In genomic region chr13:106688940-106689339, GRCh38 we compare ENCODE assay signal across 25 cellular contexts.
DNase-seq lines count a peak whose midpoint lies in the region; ATAC-seq, FAIRE-seq and TF ChIP-seq lines count a peak whose summit lies in the region.
"Had no signal": no experiment of that assay in that cellular context is flagged by ENCODE, and none has a peak within 500 bp of the region (broad histone marks: within the 10 kb centered on the region; RNA-seq: fewer than 3 reads in every experiment).

No MANE protein-coding gene starts in this region.

- intact Hi-C loops in HepG2 (cut with micrococcal nuclease; ENCODE audit: unreplicated experiment) = no loop called here
- intact Hi-C loops in right lobe of liver (cut with DNase I) = no loop called here
- intact Hi-C loops in K562 (cut with micrococcal nuclease) = no loop called here

- in situ Hi-C loops in HepG2 (cut with HindIII; ENCODE audit: extremely low pct_ligation_motif_present, low pct_unique_long_range_greater_than_20kb) (no loop called here), K562 (cut with MboI) (no loop called here)

- H3K79me2 ChIP-seq in HepG2 (ENCODE audit: insufficient read depth, low read length) (no peaks in the 10 kb centered on the region), K562 (ENCODE audit: control insufficient read depth, insufficient read depth, low read length) (no peaks in the 10 kb centered on the region)

- no TSS peak for BruUV-seq in HepG2 (replicated peaks; lab: Mats Ljungman, UMichigan)
- BruUV-seq in K562 (replicated peaks; lab: Mats Ljungman, UMichigan) = no TSS peak

- H2AFZ ChIP-seq in HepG2 (ENCODE audit: low read length) = no peak overlapping the region
- no peak overlapping the region for H2AFZ ChIP-seq in K562 (ENCODE audit: low read depth, low read length)

- 0 out of 2 replicates have a peak, but pooled peaks cover 2% of the 10 kb centered on the region for H3K4me1 ChIP-seq in HepG2 (ENCODE audit: insufficient read depth, low read length)
- no peaks in the 10 kb centered on the region for H3K4me1 ChIP-seq in right lobe of liver
- peaks cover 34 to 49% (median 46%) of the 10 kb centered on the region in 10 experiments for H3K4me1 ChIP-seq in BLaER1 treated with 17β-estradiol and CSF1 and Interleukin-3, amounts not matched to agents 10 nM and 100 nM
- H3K4me1 ChIP-seq in K562 (replicated peaks in 1 of 2; ENCODE audit: control insufficient read depth in 2 of 2, insufficient read depth in 2 of 2, low read length in 2 of 2) = no peaks in the 10 kb centered on the region
- H3K4me1 ChIP-seq: BE2C had no signal

- POLR2A ChIA-PET in HepG2 (lab: Yijun Ruan, JAX) = no interaction called here
- POLR2A ChIA-PET in K562 (lab: Yijun Ruan, JAX) = interaction anchor here (0.8 kb wide), 1 partner anchor 95 kb away, joined by 5 read pairs; no protein-coding TSS in a partner anchor

- no peaks in the 10 kb centered on the region for H3K9me3 ChIP-seq in HepG2 (ENCODE audit: low read length)
- no peaks in the 10 kb centered on the region for H3K9me3 ChIP-seq in right lobe of liver
- peaks cover 7 to 42% (median 32%) of the 10 kb centered on the region in 11 experiments; a peak in 21 of 22 replicates for H3K9me3 ChIP-seq in BLaER1 treated with 17β-estradiol and CSF1 and Interleukin-3, amounts not matched to agents 10 nM and 100 nM (replicated peaks in 1 of 11)
- H3K9me3 ChIP-seq in K562 (replicated peaks; ENCODE audit: control insufficient read depth, insufficient read depth, low read depth, low read length) = no peaks in the 10 kb centered on the region
- H3K9me3 ChIP-seq: BE2C had no signal

- ATAC-seq in HepG2 (no peak), right lobe of liver (no peak), K562 (no peak), GM21526 (IDR thresholded peaks at IDR 0.05; ENCODE audit: low FRiP score, unreplicated experiment) (no peak)
- ATAC-seq: GM12878 had no signal

- TF ChIP-seq EP300 in HepG2 (IDR thresholded peaks at IDR 0.05; ENCODE audit: low read depth in 2 of 2, low read length in 2 of 2) (no peak), HepG2 (CRISPR knock-in tag; IDR thresholded peaks at IDR 0.05; ENCODE audit: borderline replicate concordance) (no peak), K562 (IDR thresholded peaks at IDR 0.05; ENCODE audit: low read length) (no peak)

- H3K9ac ChIP-seq in HepG2 (ENCODE audit: insufficient read depth, low read depth, low read length) (no peak overlapping the region), K562 (ENCODE audit: insufficient read depth in 1 of 2, low read depth in 2 of 2, low read length in 2 of 2) (no peak overlapping the region)
- no peak overlapping the region for H3K9ac ChIP-seq in BLaER1 treated with 17β-estradiol and CSF1 and Interleukin-3, amounts not matched to agents 10 nM and 100 nM

- H3K27me3 ChIP-seq in HepG2 (ENCODE audit: control insufficient read depth in 1 of 2, insufficient read depth in 2 of 2, low read length in 2 of 2) (no peaks in the 10 kb centered on the region), right lobe of liver (no peaks in the 10 kb centered on the region), K562 (ENCODE audit: control insufficient read depth in 2 of 2, insufficient read depth in 2 of 2, low read length in 2 of 2) (no peaks in the 10 kb centered on the region)
- H3K27me3 ChIP-seq in BLaER1 treated with 17β-estradiol and CSF1 and Interleukin-3, amounts not matched to agents 10 nM and 100 nM = no peaks in the 10 kb centered on the region

- no peak for TF ChIP-seq RAD21 in HepG2 (CRISPR knock-in tag; IDR thresholded peaks at IDR 0.05)
- TF ChIP-seq RAD21 in K562 (CRISPR knock-in tag; conservative IDR thresholded peaks at IDR 0.05 in 1 of 2, IDR thresholded peaks at IDR 0.05 in 1 of 2) = no peak

- WGBS in HepG2 (ENCODE audit: low lambda C conversion rate) = 3% methylated on average over 1 of the region's 1 CpG
- WGBS in right lobe of liver (ENCODE audit: insufficient coverage, low coverage, low lambda C conversion rate, missing lambda C conversion rate) = 39% methylated on average over 1 of the region's 1 CpG
- no CpG with 5 or more reads among the region's 1 CpG for WGBS in K562 (ENCODE audit: insufficient coverage, low coverage, missing lambda C conversion rate)

- DNase-seq in HepG2 (ENCODE audit: low spot score) (no peak), right lobe of liver (no peak), K562 (ENCODE audit: extremely low read depth in 1 of 4, low spot score in 3 of 4) (no peak), GM19239 (ENCODE audit: insufficient read length, low spot score) (no peak), globus pallidus (ENCODE audit: low spot score) (no peak)
- DNase-seq: ACHN; BE2C; C1 segment of cervical spinal cord; CD4-positive, alpha-beta memory T cell; CD4-positive, CD25-positive, alpha-beta regulatory T cell; CD8-positive, alpha-beta memory T cell; COR-L47; DMS 273 treated with DMSO at 0.1 percent for 48 hours; DMS153; DMS53; DMS79; DND-41; EL; GDM1 had no signal

- no peak overlapping the region for H3K4me2 ChIP-seq in HepG2 (ENCODE audit: low read depth, low read length)
- peak overlapping the region in 6 of 11 experiments; percentile 39 to 87 (median 64); a peak in 7 of 22 replicates for H3K4me2 ChIP-seq in BLaER1 treated with 17β-estradiol and CSF1 and Interleukin-3, amounts not matched to agents 10 nM and 100 nM
- H3K4me2 ChIP-seq in K562 (ENCODE audit: insufficient read depth, low read length) = no peak overlapping the region

- TF ChIP-seq CTCF in HepG2 (CRISPR knock-in tag; IDR thresholded peaks at IDR 0.05) (no peak), right lobe of liver (IDR thresholded peaks at IDR 0.05) (no peak), K562 (IDR thresholded peaks at IDR 0.05 in 2 of 3, conservative IDR thresholded peaks at IDR 0.05 in 1 of 3; ENCODE audit: insufficient read depth in 2 of 3, low read depth in 1 of 3, low read length in 3 of 3) (no peak)

- no peak overlapping the region for H3K4me3 ChIP-seq in HepG2 (replicated peaks in 1 of 3; ENCODE audit: insufficient read depth in 1 of 3, low read depth in 2 of 3, low read length in 3 of 3)
- no peak overlapping the region for H3K4me3 ChIP-seq in right lobe of liver
- H3K4me3 ChIP-seq in BLaER1 treated with 17β-estradiol and CSF1 and Interleukin-3, amounts not matched to agents 10 nM and 100 nM = peak overlapping the region in 3 of 10 experiments; percentile 2 to 13 (median 10); a peak in 5 of 20 replicates
- no peak overlapping the region for H3K4me3 ChIP-seq in K562
- H3K4me3 ChIP-seq: GM12878 had no signal

- CTCF ChIA-PET in HepG2 (lab: Yijun Ruan, JAX; ENCODE audit: low intra/inter-chr PET ratio, low total read pairs) (no interaction called here), K562 (lab: Yijun Ruan, JAX; ENCODE audit: low intra/inter-chr PET ratio) (no interaction called here)

- no peak overlapping the region for H3K27ac ChIP-seq in HepG2 (ENCODE audit: extremely low read length, insufficient read depth, low read length)
- no peak overlapping the region for H3K27ac ChIP-seq in right lobe of liver
- peak overlapping the region in 6 of 11 experiments; percentile 16 to 97 (median 58); a peak in 9 of 22 replicates for H3K27ac ChIP-seq in BLaER1 treated with 17β-estradiol and CSF1 and Interleukin-3, amounts not matched to agents 10 nM and 100 nM
- H3K27ac ChIP-seq in K562 (ENCODE audit: extremely low read depth, low read depth, low read length) = no peak overlapping the region
- H3K27ac ChIP-seq: 22Rv1 had no signal

- TF ChIP-seq POLR2A in HepG2 (IDR thresholded peaks at IDR 0.05; ENCODE audit: insufficient read depth in 1 of 2, low read depth in 2 of 2, low read length in 2 of 2) = no peak
- TF ChIP-seq POLR2A in right lobe of liver (IDR thresholded peaks at IDR 0.05) = no peak
- TF ChIP-seq POLR2A in K562 (conservative IDR thresholded peaks at IDR 0.05) = no peak

- H3K36me3 ChIP-seq in HepG2 (replicated peaks in 1 of 2; ENCODE audit: control insufficient read depth in 1 of 2, insufficient read depth in 2 of 2, low read length in 2 of 2) = no peaks in the 10 kb centered on the region
- no peaks in the 10 kb centered on the region for H3K36me3 ChIP-seq in right lobe of liver
- H3K36me3 ChIP-seq in BLaER1 treated with 17β-estradiol and CSF1 and Interleukin-3, amounts not matched to agents 10 nM and 100 nM = peaks cover 0 to 5% (median 0%) of the 10 kb centered on the region in 11 experiments; a peak in 1 of 22 replicates
- no peaks in the 10 kb centered on the region for H3K36me3 ChIP-seq in K562 (ENCODE audit: control insufficient read depth, insufficient read depth, low read length)
- H3K36me3 ChIP-seq: BE2C had no signal

- H4K20me1 ChIP-seq in HepG2 (ENCODE audit: insufficient read depth, low read length) (no peaks in the 10 kb centered on the region), K562 (replicated peaks; ENCODE audit: control insufficient read depth, insufficient read depth, low read length) (no peaks in the 10 kb centered on the region)
- no peaks in the 10 kb centered on the region for H4K20me1 ChIP-seq in BLaER1 treated with 17β-estradiol and CSF1 and Interleukin-3, amounts not matched to agents 10 nM and 100 nM

- FAIRE-seq in HepG2 (lab: Jason Lieb, UNC) (no peak), K562 (lab: Jason Lieb, UNC) (no peak), GM19239 (lab: Jason Lieb, UNC) (no peak)
- FAIRE-seq: GM12878, GM12892, GM18507 had no signal

- no peaks in the 10 kb centered on the region for H3K9me1 ChIP-seq in K562 (ENCODE audit: control insufficient read depth, insufficient read depth, low read length)

TF ChIP-seq in HepG2, 621 proteins besides CTCF, POLR2A, EP300 and RAD21:
- TF ChIP-seq MAFF (IDR thresholded peaks at IDR 0.05; ENCODE audit: low read depth, low read length) (peak; percentile 77), TP53 (CRISPR knock-in tag; conservative IDR thresholded peaks at IDR 0.05) (no peak), MAFK (conservative IDR thresholded peaks at IDR 0.05 in 1 of 2, IDR thresholded peaks at IDR 0.05 in 1 of 2; ENCODE audit: low read length in 2 of 2) (peak; percentile 73 to 86)

TF ChIP-seq in K562, 482 proteins besides CTCF, POLR2A, EP300 and RAD21:
- TF ChIP-seq KLF13 (tag; IDR thresholded peaks at IDR 0.05; ENCODE audit: borderline replicate concordance, low read depth) (no peak), ZNF316 (IDR thresholded peaks at IDR 0.05) (peak; percentile 66; the same call in 1 of the 2 replicates), C11orf30 (IDR thresholded peaks at IDR 0.05; ENCODE audit: low read depth) (0 out of 2 replicates have a peak, but pooled peaks have one; percentile 17), ELK3 (CRISPR knock-in tag; IDR thresholded peaks at IDR 0.05) (no peak), KDM4B (IDR thresholded peaks at IDR 0.05; ENCODE audit: borderline replicate concordance in 2 of 2, low read depth in 1 of 2) (no peak)
TF ChIP-seq in K562: peak in this region for 2.

Comparison
In these comparisons a context has a peak if more than half of its experiments do, and no peak if none do; other contexts are left out.
1. H3K27ac ChIP-seq: peak in BLaER1 treated with 17β-estradiol and CSF1 and Interleukin-3, amounts not matched to agents 10 nM and 100 nM (6 of 11); none in HepG2 (single experiment), right lobe of liver (0 of 3) and K562 (single experiment).
2. H3K4me2 ChIP-seq: peak in BLaER1 treated with 17β-estradiol and CSF1 and Interleukin-3, amounts not matched to agents 10 nM and 100 nM (6 of 11); none in HepG2 (single experiment) and K562 (single experiment).
3. Of the 241 proteins assayed by ChIP-seq in both HepG2 and K562: peak only in HepG2: MAFF and MAFK; only in K562: none; in both: none; in neither: 239.